6 cellular contexts compared by ENCODE assay signal in genomic region chr3:53919741-53920140, GRCh38.
"Had no signal": no experiment of that assay in that cellular context is flagged by ENCODE, and none has a peak within 500 bp of the region (broad histone marks: within the 10 kb centered on the region; RNA-seq: fewer than 3 reads in every experiment).

No MANE protein-coding gene starts in this region.

- DNase-seq: IMR-90, KBM-7, KG1 had no signal

- H3K27ac ChIP-seq: HL-60, KMS-11 had no signal

- H3K4me3 ChIP-seq: K562 had no signal
